23 cellular contexts compared by ENCODE assay signal in genomic region chr9:118586978-118587377, GRCh38.
"Had no signal": no experiment of that assay in that cellular context is flagged by ENCODE, and none has a peak within 500 bp of the region (broad histone marks: within the 10 kb centered on the region; RNA-seq: fewer than 3 reads in every experiment).

No MANE protein-coding gene starts in this region.

- H3K36me3 ChIP-seq: heart left ventricle, left ventricle myocardium inferior, neutrophil, right lobe of liver, suprapubic skin, thoracic aorta, tibial artery, upper lobe of right lung had no signal

- ATAC-seq: heart left ventricle; left colon; naive thymus-derived CD8-positive, alpha-beta T cell; psoas muscle; right lobe of liver; stimulated activated effector memory CD8-positive, alpha-beta T cell treated with anti-CD3 and anti-CD28 coated beads, Interleukin-12 subunit alpha, Interleukin-12 subunit beta, amount 100 ng/mL, for 72 hours; upper lobe of right lung had no signal

- H2AFZ ChIP-seq: parathyroid adenoma had no signal

- H3K27me3 ChIP-seq: heart left ventricle, neutrophil, right lobe of liver, suprapubic skin, tibial artery, upper lobe of right lung had no signal

- H3K4me1 ChIP-seq: heart left ventricle, left ventricle myocardium inferior, parathyroid adenoma, psoas muscle, right lobe of liver, suprapubic skin, tibial artery, upper lobe of right lung had no signal

- H3K9ac ChIP-seq: parathyroid adenoma had no signal

- H3K27ac ChIP-seq: heart left ventricle, left ventricle myocardium inferior, neutrophil, parathyroid adenoma, psoas muscle, right lobe of liver, skin epidermis, suprapubic skin, thoracic aorta, tibial artery, upper lobe of right lung had no signal

- DNase-seq: heart left ventricle; hypothalamus; immature natural killer cell; kidney; left colon; left ventricle myocardium inferior; mesendoderm; naive thymus-derived CD8-positive, alpha-beta T cell; occipital lobe; stimulated activated CD4-positive, alpha-beta T cell treated with anti-CD3 and anti-CD28 coated beads, Interleukin-4, amount 100 ng/mL, for 24 hours; stimulated activated naive CD4-positive, alpha-beta T cell; tibial artery; trophoblast cell; upper lobe of right lung had no signal

- H3K9me3 ChIP-seq: heart left ventricle, left ventricle myocardium inferior, neutrophil, psoas muscle, right lobe of liver, suprapubic skin, thoracic aorta, tibial artery, upper lobe of right lung had no signal

- H3K79me2 ChIP-seq: parathyroid adenoma had no signal

- H3K4me3 ChIP-seq: heart left ventricle, left ventricle myocardium inferior, lung, psoas muscle, right lobe of liver, skin epidermis, suprapubic skin, thoracic aorta, tibial artery, upper lobe of right lung had no signal
